8 cellular contexts compared by ENCODE assay signal in the genomic region with DNA sequence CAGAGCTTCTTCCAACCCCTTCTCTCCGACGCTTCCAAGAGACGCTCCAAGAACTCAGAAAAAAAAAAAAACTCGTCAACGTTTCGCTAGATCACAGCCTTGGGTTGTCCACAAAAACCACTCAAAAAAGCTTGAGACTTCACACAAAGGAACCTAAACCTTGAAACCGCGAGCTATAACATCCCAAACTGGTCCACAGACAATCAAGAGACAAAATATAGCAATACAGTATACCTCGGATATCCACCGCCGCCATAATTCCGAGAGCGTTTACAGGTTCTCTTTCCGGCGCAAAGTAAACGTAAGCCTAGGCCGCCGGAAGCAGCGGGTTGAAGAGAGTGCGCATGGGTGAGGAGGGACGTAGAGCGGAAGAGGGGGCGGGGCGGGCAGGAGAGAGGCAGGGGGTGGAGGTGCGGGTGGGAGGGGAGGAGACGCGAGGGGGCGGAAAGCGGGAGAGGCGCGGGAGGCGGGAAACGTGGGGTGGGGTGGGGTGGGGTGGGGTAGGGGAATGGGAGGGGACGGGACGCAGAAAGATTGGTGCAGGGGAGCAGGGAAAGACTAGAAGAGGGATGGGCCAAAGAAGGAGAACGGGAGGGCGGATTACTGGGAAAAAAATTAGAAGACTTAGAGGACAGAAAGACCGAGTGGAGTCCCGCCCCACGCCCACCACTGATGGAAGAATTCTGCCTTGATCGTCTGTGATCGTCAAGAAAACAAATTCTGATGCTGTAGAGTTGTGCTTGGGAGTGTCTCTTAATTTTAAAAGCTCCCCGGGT. TPM values are rescaled to one million over a fixed set of nuclear protein-coding genes. Genes with fewer than 3 reads are reported as not detected.
DNase-seq lines count a peak whose midpoint lies in the region; ATAC-seq, FAIRE-seq and TF ChIP-seq lines count a peak whose summit lies in the region.

TSS of gene MED6 (minus strand) at position 274 of the 776 bp plus-strand sequence. CDS start at position 256, 18 bp downstream.

- dilution Hi-C loops in IMR-90 (cut with HindIII; ENCODE audit: low sequenced_read_pairs, unreplicated experiment): no loop called here
- dilution Hi-C loops in endothelial cell of umbilical vein (cut with MboI; ENCODE audit: extremely low pct_ligation_motif_present, low sequenced_read_pairs): no loop called here

- no peaks in the 10 kb centered on the region for H3K9me3 Mint-ChIP-seq in mesothelial cell of epicardium

- H3K27me3 Mint-ChIP-seq in mesothelial cell of epicardium (ENCODE audit: low read depth): peaks cover 10% of the 10 kb centered on the region

- H4K5ac ChIP-seq in IMR-90 (ENCODE audit: low read depth, low read length): peak within 1 kb of the TSS; percentile 99

- H4K8ac ChIP-seq in IMR-90 (ENCODE audit: low read depth in 2 of 2, low read length in 2 of 2): peak within 1 kb of the TSS; percentile 88 to 98

- POLR2A ChIA-PET in IMR-90 (lab: Charles Lee; ENCODE audit: unreplicated experiment) (interaction anchor here (0.6 to 0.7 kb wide), 5 partner anchors 21 to 503 kb away, joined by 3 to 7 read pairs (median 4); no protein-coding TSS in a partner anchor), endothelial cell of umbilical vein (lab: Charles Lee) (no interaction called here)

- H3K27me3 ChIP-seq in IMR-90 (ENCODE audit: control insufficient read depth, insufficient read depth, low read length) (no peaks in the 10 kb centered on the region), OCI-LY3 (ENCODE audit: low read depth, low read length) (peaks cover 6% of the 10 kb centered on the region), endothelial cell of umbilical vein (ENCODE audit: control insufficient read depth in 2 of 2, insufficient read depth in 2 of 2, low read length in 2 of 2) (no peaks in the 10 kb centered on the region)

- H3K4ac ChIP-seq in IMR-90 (ENCODE audit: low read depth, low read length): peak within 1 kb of the TSS; percentile 93

- H3K79me1 ChIP-seq in IMR-90 (ENCODE audit: low read depth in 1 of 2, low read length in 2 of 2): peaks cover 3 to 18% of the 10 kb centered on the region in 2 experiments

- TF ChIP-seq RAD21 in IMR-90 (IDR thresholded peaks at IDR 0.05; ENCODE audit: low read length): no peak

- BruUV-seq in IMR-90 (replicated peaks; lab: Mats Ljungman, UMichigan) (no TSS peak), endothelial cell of umbilical vein (replicated peaks; lab: Mats Ljungman, UMichigan) (no TSS peak)

- peak; percentile 88 for FAIRE-seq in endothelial cell of umbilical vein (lab: Jason Lieb, UNC)

- peak within 1 kb of the TSS; percentile 65; the same call in 1 of the 2 replicates for H2BK120ac ChIP-seq in IMR-90 (ENCODE audit: low read depth, low read length)

- H3K27ac Mint-ChIP-seq in mesothelial cell of epicardium: peak within 1 kb of the TSS; percentile 100

- no peak within 1 kb of the TSS for H2BK20ac ChIP-seq in IMR-90 (ENCODE audit: low read depth, low read length)

- TF ChIP-seq POLR2A in IMR-90 (IDR thresholded peaks at IDR 0.05; ENCODE audit: low read depth, low read length) (peak; percentile 75; the same call in 1 of the 2 replicates), endothelial cell of umbilical vein (IDR thresholded peaks at IDR 0.05; ENCODE audit: low read depth, low read length) (peak; percentile 29)

- H2BK5ac ChIP-seq in IMR-90 (ENCODE audit: low read depth, low read length, poor library complexity, severe bottlenecking): peak within 1 kb of the TSS; percentile 80

- H3K56ac ChIP-seq in IMR-90 (ENCODE audit: extremely low read depth, insufficient read depth, low read length): peak within 1 kb of the TSS; percentile 90

- H3K9ac ChIP-seq in IMR-90 (ENCODE audit: low read depth, low read length) (peak within 1 kb of the TSS; percentile 86), OCI-LY3 (ENCODE audit: low read length) (peak within 1 kb of the TSS; percentile 92), endothelial cell of umbilical vein (replicated peaks; ENCODE audit: extremely low read depth, insufficient read depth, low read length) (peak within 1 kb of the TSS; percentile 97)

- peak within 1 kb of the TSS; percentile 86 for H4K91ac ChIP-seq in IMR-90 (ENCODE audit: insufficient read depth, low read depth, low read length)

- intact Hi-C loops in IMR-90 (cut with micrococcal nuclease) (loop anchor here (2.0 kb wide), 1 partner anchor 242 kb away; the partner anchor contains the start of gene COX16), endothelial cell of umbilical vein (cut with micrococcal nuclease) (loop anchor here (2.0 kb wide), 1 partner anchor 40 kb away; the partner anchor contains the start of gene TTC9)

- peak within 1 kb of the TSS; percentile 90 for H3K23ac ChIP-seq in IMR-90 (ENCODE audit: low read depth, low read length)

- H3K27ac ChIP-seq in IMR-90 (ENCODE audit: insufficient read depth, low read length) (peak within 1 kb of the TSS; percentile 62), OCI-LY3 (ENCODE audit: low read length) (peak within 1 kb of the TSS; percentile 60), endothelial cell of umbilical vein (ENCODE audit: insufficient read depth, low read depth, low read length) (peak within 1 kb of the TSS; percentile 78)

- H3K79me2 ChIP-seq in OCI-LY3 (ENCODE audit: low read length) (peaks cover 48% of the 10 kb centered on the region), endothelial cell of umbilical vein (ENCODE audit: control insufficient read depth, insufficient read depth, low read length) (peaks cover 36% of the 10 kb centered on the region)

- ATAC-seq in GM21423 (IDR thresholded peaks at IDR 0.05; ENCODE audit: unreplicated experiment) (peak; percentile 90), IMR-90 (ENCODE audit: low read depth) (peak; percentile 96)

- peak within 1 kb of the TSS; percentile 49 for H3K18ac ChIP-seq in IMR-90 (ENCODE audit: low read depth, low read length)

- in situ Hi-C loops in IMR-90 (cut with MboI; ENCODE audit: low sequenced_read_pairs): loop anchor here (25.0 kb wide), 1 partner anchor 362 kb away; no protein-coding TSS in a partner anchor

- no peak within 1 kb of the TSS for H2BK15ac ChIP-seq in IMR-90 (ENCODE audit: low read depth, low read length)

- TF ChIP-seq CTCF in IMR-90 (conservative IDR thresholded peaks at IDR 0.05; ENCODE audit: low read depth, low read length) (no peak), OCI-LY3 (IDR thresholded peaks at IDR 0.05; ENCODE audit: low read depth, low read length) (no peak), endothelial cell of umbilical vein (IDR thresholded peaks at IDR 0.05; ENCODE audit: extremely low read depth in 1 of 2, insufficient read depth in 1 of 2, low read depth in 1 of 2, low read length in 2 of 2) (no peak), mesothelial cell of epicardium (IDR thresholded peaks at IDR 0.05; ENCODE audit: unreplicated experiment) (no peak)

- H3K4me1 ChIP-seq in IMR-90 (ENCODE audit: control insufficient read depth, insufficient read depth, low read length) (peaks cover 3% of the 10 kb centered on the region; the same call in 1 of the 2 replicates), OCI-LY3 (ENCODE audit: low read length) (peaks cover 29% of the 10 kb centered on the region), endothelial cell of umbilical vein (ENCODE audit: control insufficient read depth, extremely low read depth, insufficient read depth, low read length) (peaks cover 13% of the 10 kb centered on the region)

- H3K9me1 ChIP-seq in IMR-90 (ENCODE audit: insufficient read depth, low read length) (peaks cover 7% of the 10 kb centered on the region; the same call in 1 of the 2 replicates), endothelial cell of umbilical vein (replicated peaks; ENCODE audit: control insufficient read depth, extremely low read depth, insufficient read depth, low read length) (no peaks in the 10 kb centered on the region)

- H4K20me1 ChIP-seq in IMR-90 (ENCODE audit: insufficient read depth, low read length) (no peaks in the 10 kb centered on the region), OCI-LY3 (ENCODE audit: insufficient read depth, low read length) (0 out of 2 replicates have a peak, but pooled peaks cover 10% of the 10 kb centered on the region), endothelial cell of umbilical vein (replicated peaks; ENCODE audit: control insufficient read depth, extremely low read depth, insufficient read depth, low read length) (no peaks in the 10 kb centered on the region)

- H3K9me3 ChIP-seq in IMR-90 (ENCODE audit: control insufficient read depth, insufficient read depth, low read length) (no peaks in the 10 kb centered on the region), OCI-LY3 (ENCODE audit: insufficient read depth, low read length) (no peaks in the 10 kb centered on the region), endothelial cell of umbilical vein (replicated peaks; ENCODE audit: control insufficient read depth, insufficient read depth, low read length) (no peaks in the 10 kb centered on the region)

- H3K14ac ChIP-seq in IMR-90 (replicated peaks; ENCODE audit: low read depth, low read length): peak within 1 kb of the TSS; percentile 93

- peak; percentile 95 for DNase-seq in COR-L47 (lab: John Stamatoyannopoulos, UW)
- DNase-seq in IMR-90: peak; percentile 86
- peak; percentile 87 for DNase-seq in activated CD8-positive, alpha-beta memory T cell treated with anti-CD3 and anti-CD28 coated beads, Interleukin-2, amount 50 U/mL, for 4 hours
- DNase-seq in endothelial cell of umbilical vein (ENCODE audit: low read depth, low spot score): peak; percentile 91
- peak; percentile 91 to 92 for DNase-seq in mesothelial cell of epicardium (ENCODE audit: low spot score in 2 of 2, unreplicated experiment in 2 of 2)
- DNase-seq in stimulated activated CD8-positive, alpha-beta memory T cell treated with anti-CD3 and anti-CD28 coated beads, Interleukin-15, amount 100 ng/mL, for 24 hours (ENCODE audit: low read depth): peak; percentile 84

- H2AFZ ChIP-seq in IMR-90 (replicated peaks; ENCODE audit: low read length, poor library complexity) (peak within 1 kb of the TSS; percentile 91), OCI-LY3 (ENCODE audit: low read depth, low read length) (peak within 1 kb of the TSS; percentile 97), endothelial cell of umbilical vein (ENCODE audit: low read depth, low read length) (peak within 1 kb of the TSS; percentile 91)

- peaks cover 2% of the 10 kb centered on the region for H3K36me3 Mint-ChIP-seq in mesothelial cell of epicardium

- H2AK9ac ChIP-seq in IMR-90 (replicated peaks; ENCODE audit: low read depth, low read length, poor library complexity): peak within 1 kb of the TSS; percentile 42

- 0% methylated on average over 1 of the region's 43 CpGs; no CpG with 5 or more reads in 1 of the 2 experiments for WGBS in IMR-90 (ENCODE audit: extremely low coverage in 2 of 2, insufficient read length in 1 of 2), 2 experiments

- H3K36me3 ChIP-seq in IMR-90 (ENCODE audit: control insufficient read depth, insufficient read depth, low read length): peaks cover 5% of the 10 kb centered on the region
- H3K36me3 ChIP-seq in OCI-LY3 (replicated peaks; ENCODE audit: low read depth, low read length): peaks cover 8% of the 10 kb centered on the region
- peaks cover 0 to 3% of the 10 kb centered on the region in 2 experiments for H3K36me3 ChIP-seq in endothelial cell of umbilical vein (ENCODE audit: control insufficient read depth in 2 of 2, extremely low read depth in 1 of 2, insufficient read depth in 2 of 2, low read length in 2 of 2)

- H3K4me1 Mint-ChIP-seq in mesothelial cell of epicardium: peaks cover 26% of the 10 kb centered on the region

- CTCF ChIA-PET in IMR-90 (lab: Yijun Ruan, JAX): no interaction called here
- CTCF ChIA-PET in endothelial cell of umbilical vein (lab: Charles Lee): no interaction called here

- peak within 1 kb of the TSS; percentile 90 for H3K4me3 ChIP-seq in IMR-90 (ENCODE audit: insufficient read depth, low read depth, low read length)
- peak within 1 kb of the TSS; percentile 98 for H3K4me3 ChIP-seq in OCI-LY3 (ENCODE audit: low read length)
- H3K4me3 ChIP-seq in endothelial cell of umbilical vein (replicated peaks in 1 of 3; ENCODE audit: insufficient read depth in 1 of 3, low read depth in 1 of 3, low read length in 3 of 3): peak within 1 kb of the TSS; percentile 86 to 98 (median 92)

- H3K4me2 ChIP-seq in IMR-90 (ENCODE audit: low read depth, low read length): peak within 1 kb of the TSS; percentile 88
- peak within 1 kb of the TSS; percentile 97 for H3K4me2 ChIP-seq in OCI-LY3 (ENCODE audit: low read length)
- H3K4me2 ChIP-seq in endothelial cell of umbilical vein (ENCODE audit: insufficient read depth, low read length): peak within 1 kb of the TSS; percentile 99

- H3K4me3 Mint-ChIP-seq in mesothelial cell of epicardium: peak within 1 kb of the TSS; percentile 100

- H2AK5ac ChIP-seq in IMR-90 (ENCODE audit: low read depth, low read length): 0 out of 2 replicates have a peak within 1 kb of the TSS, but pooled peaks have one; percentile 11

RNA-seq across cellular contexts. Expression of gene MED6, which starts in this region (rescaled TPM):
- total RNA-seq in IMR-90 (2012; rRNA removed): 31.5 and 38.6 TPM in 2 replicates
- 19.0 and 24.3 TPM in 2 replicates for polyA plus RNA-seq in IMR-90 (2012; rRNA removed)
- 5.8 and 10.9 TPM in 2 replicates for polyA plus RNA-seq in IMR-90 (2012; cell fraction: cytosol; rRNA removed)
- 4.3 and 30.0 TPM in 2 replicates for polyA plus RNA-seq in IMR-90 (2012; cell fraction: nucleus; rRNA removed; ENCODE audit: low replicate concordance)
- 38.8 and 41.5 TPM in 2 replicates for total RNA-seq in endothelial cell of umbilical vein
- 19.2 and 22.8 TPM in 2 replicates for polyA plus RNA-seq in endothelial cell of umbilical vein
- 31.6 and 37.1 TPM in 2 replicates for polyA plus RNA-seq in endothelial cell of umbilical vein (2011; cell fraction: cytosol; rRNA removed)
- polyA plus RNA-seq in endothelial cell of umbilical vein (2011; cell fraction: nucleus; rRNA removed): 34.3 and 43.9 TPM in 2 replicates
- 32.5 and 48.0 TPM in 2 replicates for polyA plus RNA-seq in endothelial cell of umbilical vein (2012)
- polyA minus RNA-seq in endothelial cell of umbilical vein: 28.7 and 36.4 TPM in 2 replicates
- 17.8 TPM for polyA minus RNA-seq in endothelial cell of umbilical vein (2011; cell fraction: cytosol; rRNA and poly(A)+ RNA removed)
- polyA minus RNA-seq in endothelial cell of umbilical vein (2011; cell fraction: nucleus; rRNA and poly(A)+ RNA removed): 69.2 and 100.0 TPM in 2 replicates
- 58.2 to 62.9 TPM (median 62.4 TPM) in 3 replicates for total RNA-seq in mesothelial cell of epicardium

Comparison
In these comparisons a context has a peak if more than half of its experiments do, and no peak if none do; other contexts are left out.
1. Peak in every context shown above with its lines: DNase-seq, ATAC-seq, H3K4me3 ChIP-seq and H3K27ac ChIP-seq.